ENCODE assay signal across 18 cellular contexts in genomic region chr16:63813862-63814261, GRCh38.
"Had no signal": no experiment of that assay in that cellular context is flagged by ENCODE, and none has a peak within 500 bp of the region (broad histone marks: within the 10 kb centered on the region; RNA-seq: fewer than 3 reads in every experiment).

No MANE protein-coding gene starts in this region.

- H3K4me3 ChIP-seq: esophagus squamous epithelium, gastroesophageal sphincter, heart left ventricle, left lung, lower lobe of right lung, mucosa of descending colon had no signal

- H3K4me1 ChIP-seq: gastroesophageal sphincter, heart left ventricle, left lung, lower lobe of right lung had no signal

- H3K27me3 ChIP-seq: esophagus squamous epithelium, foreskin keratinocyte, gastroesophageal sphincter, heart left ventricle, left lung had no signal

- H3K36me3 ChIP-seq: esophagus squamous epithelium, gastroesophageal sphincter, heart left ventricle, left lung, lower lobe of right lung had no signal

- H3K9me3 ChIP-seq: esophagus squamous epithelium, gastroesophageal sphincter, heart left ventricle, left lung, lower lobe of right lung, mucosa of descending colon had no signal

- DNase-seq: cortex of kidney; effector CD8-positive, alpha-beta T cell; effector memory CD8-positive, alpha-beta T cell; endodermal cell; erythroblast; esophagus squamous epithelium; foreskin keratinocyte; heart left ventricle; hippocampal formation; left cardiac atrium; left lung; left ventricle myocardium superior; lower lobe of right lung; mesenchymal stem cell; mucosa of descending colon; naive B cell had no signal

- H3K27ac ChIP-seq: epithelial cell of prostate, esophagus squamous epithelium, foreskin keratinocyte, gastroesophageal sphincter, heart left ventricle, left lung, lower lobe of right lung had no signal
